In the genomic region with DNA sequence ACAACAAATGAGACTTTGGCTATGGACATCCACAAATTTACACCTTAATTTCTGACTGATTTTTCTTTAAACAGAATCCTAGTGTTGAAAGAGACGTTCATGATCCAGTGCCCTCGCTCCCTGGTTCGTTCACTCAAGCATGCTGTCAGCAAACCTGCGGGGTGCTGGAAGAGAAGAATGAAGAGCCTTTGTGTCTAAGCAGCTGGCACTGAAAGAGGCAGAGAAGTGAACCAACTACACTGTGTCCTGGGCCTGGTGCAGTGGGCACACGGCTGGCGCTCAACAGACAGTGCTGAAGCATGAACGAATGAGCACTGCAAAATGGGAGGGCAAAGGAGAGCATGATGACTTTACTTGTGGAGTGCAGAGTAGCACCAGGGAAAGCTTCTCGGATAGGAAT, we compare ENCODE assay signal across 14 cellular contexts. TPM values are rescaled to one million over a fixed set of nuclear protein-coding genes. Genes with fewer than 3 reads are reported as not detected.
DNase-seq lines count a peak whose midpoint lies in the region; ATAC-seq and TF ChIP-seq lines count a peak whose summit lies in the region.
"Had no signal": no experiment of that assay in that cellular context is flagged by ENCODE, and none has a peak within 500 bp of the region (broad histone marks: within the 10 kb centered on the region; RNA-seq: fewer than 3 reads in every experiment).

No MANE protein-coding gene starts in this region.

- intact Hi-C loops in thyroid gland (cut with DNase I) = no loop called here
- intact Hi-C loops in right cardiac atrium (cut with DNase I) = no loop called here
- intact Hi-C loops in mammary epithelial cell (cut with micrococcal nuclease) = no loop called here

- H3K4me3 Mint-ChIP-seq in brain = peak overlapping the region in 1 of 5 experiments; percentile 49
- H3K4me3 Mint-ChIP-seq: CD4-positive, CD25-positive, alpha-beta regulatory T cell; H9 had no signal

- TF ChIP-seq CTCF in brain (conservative IDR thresholded peaks at IDR 0.05) = no peak
- TF ChIP-seq CTCF in thyroid gland (IDR thresholded peaks at IDR 0.05) = no peak
- TF ChIP-seq CTCF in mammary epithelial cell (conservative IDR thresholded peaks at IDR 0.05 in 1 of 2, IDR thresholded peaks at IDR 0.05 in 1 of 2; ENCODE audit: extremely low read depth in 1 of 2, insufficient read depth in 1 of 2, low read depth in 1 of 2, low read length in 2 of 2) = no peak

- DNase-seq in G401 (ENCODE audit: low spot score) (peak; percentile 28), left kidney (ENCODE audit: low read depth, low spot score) (peak; percentile 43), thyroid gland (peak; percentile 12 to 46), HT-29 (ENCODE audit: low spot score) (no peak), right cardiac atrium (no peak), mammary epithelial cell (no peak)
- DNase-seq: CD4-positive, CD25-positive, alpha-beta regulatory T cell; DMS53; H9 had no signal

- H3K27me3 ChIP-seq in thyroid gland (no peaks in the 10 kb centered on the region), right cardiac atrium (ENCODE audit: control insufficient read depth, insufficient read depth) (no peaks in the 10 kb centered on the region), mammary epithelial cell (ENCODE audit: insufficient read depth, low read length) (no peaks in the 10 kb centered on the region)

- H3K36me3 ChIP-seq in thyroid gland (no peaks in the 10 kb centered on the region), mammary epithelial cell (ENCODE audit: insufficient read depth, low read length) (peaks cover 7% of the 10 kb centered on the region)

- no peaks in the 10 kb centered on the region for H3K4me1 ChIP-seq in thyroid gland
- no peaks in the 10 kb centered on the region for H3K4me1 ChIP-seq in right cardiac atrium (ENCODE audit: control insufficient read depth, insufficient read depth, low read length)
- no peaks in the 10 kb centered on the region for H3K4me1 ChIP-seq in mammary epithelial cell (ENCODE audit: insufficient read depth, low read length)
- H3K4me1 ChIP-seq: A549 had no signal

- H3K4me2 ChIP-seq in mammary epithelial cell (ENCODE audit: insufficient read depth, low read depth, low read length) = no peak overlapping the region
- H3K4me2 ChIP-seq: A549 had no signal

- no peaks in the 10 kb centered on the region for H3K27me3 Mint-ChIP-seq in brain

- dilution Hi-C loops in mammary epithelial cell (cut with HindIII; ENCODE audit: low sequenced_read_pairs) = no loop called here

- H2AFZ ChIP-seq in mammary epithelial cell (ENCODE audit: low read depth, low read length) = no peak overlapping the region

- CTCF ChIA-PET in mammary epithelial cell (lab: Charles Lee; ENCODE audit: low non-redundant PET) = no interaction called here

- WGBS in thyroid gland, 2 donors = 68 to 82% methylated on average over 8 of the region's 8 CpGs
- 90% methylated on average over 8 of the region's 8 CpGs for WGBS in right cardiac atrium
- WGBS in mammary epithelial cell (ENCODE audit: low coverage, missing lambda C conversion rate) = 97% methylated on average over 8 of the region's 8 CpGs

- peaks cover 21% of the 10 kb centered on the region for H3K36me3 Mint-ChIP-seq in brain

- BruUV-seq in mammary epithelial cell (replicated peaks; lab: Mats Ljungman, UMichigan) = no TSS peak

- H3K79me2 ChIP-seq in mammary epithelial cell (ENCODE audit: insufficient read depth, low read length) = no peaks in the 10 kb centered on the region

- H3K27ac ChIP-seq in thyroid gland (no peak overlapping the region), right cardiac atrium (ENCODE audit: low read length) (no peak overlapping the region), mammary epithelial cell (ENCODE audit: insufficient read depth, low read depth, low read length) (no peak overlapping the region)
- H3K27ac ChIP-seq: A549 had no signal

- in situ Hi-C loops in G401 (cut with HindIII; ENCODE audit: low sequenced_read_pairs) = no loop called here
- in situ Hi-C loops in mammary epithelial cell (cut with MboI; ENCODE audit: low sequenced_read_pairs in 2 of 2) = no loop called here

- H3K9me3 Mint-ChIP-seq in brain = no peaks in the 10 kb centered on the region
- H3K9me3 Mint-ChIP-seq: CD4-positive, CD25-positive, alpha-beta regulatory T cell; H9 had no signal

- H3K4me1 Mint-ChIP-seq in brain = peaks cover 4% of the 10 kb centered on the region

- H3K9me3 ChIP-seq in thyroid gland (no peaks in the 10 kb centered on the region), right cardiac atrium (ENCODE audit: control insufficient read depth, low read length) (no peaks in the 10 kb centered on the region), mammary epithelial cell (replicated peaks; ENCODE audit: insufficient read depth, low read length) (no peaks in the 10 kb centered on the region)
- H3K9me3 ChIP-seq: A549 had no signal

- no peak overlapping the region for H3K9ac ChIP-seq in mammary epithelial cell (ENCODE audit: insufficient read depth, low read length)

- no peak for ATAC-seq in right cardiac atrium
- ATAC-seq: A549, GM12878, HepG2 had no signal

- H3K4me3 ChIP-seq in thyroid gland (replicated peaks in 1 of 3) = no peak overlapping the region
- H3K4me3 ChIP-seq in right cardiac atrium (ENCODE audit: low read length) = no peak overlapping the region
- no peak overlapping the region for H3K4me3 ChIP-seq in mammary epithelial cell (replicated peaks in 1 of 3; ENCODE audit: insufficient read depth in 1 of 3, low read depth in 2 of 3, low read length in 3 of 3)
- H3K4me3 ChIP-seq: A549, GM12878 had no signal

- no peak for TF ChIP-seq POLR2A in thyroid gland (IDR thresholded peaks at IDR 0.05)

- H3K27ac Mint-ChIP-seq in brain = peak overlapping the region; percentile 14 to 71 (median 43)
- H3K27ac Mint-ChIP-seq: CD4-positive, CD25-positive, alpha-beta regulatory T cell; H9 had no signal

- H4K20me1 ChIP-seq in mammary epithelial cell (ENCODE audit: insufficient read depth, low read length) = no peaks in the 10 kb centered on the region

RNA-seq across cellular contexts. Expression of a gene that starts 46.8 kb away (rescaled TPM):
- 27.2 and 37.4 TPM in 2 replicates for total RNA-seq in G401 (2014; rRNA removed; shearing (Covaris generic))
- polyA plus RNA-seq in brain (ENCODE audit: insufficient read depth, low read depth, low replicate concordance) = 7.8 TPM
- total RNA-seq in thyroid gland = 10 to 100 TPM; 17.1 to 27.9 (median 24.1) TPM
- total RNA-seq in HT-29 (2014; rRNA removed; shearing (Covaris generic)) = 33.1 and 48.6 TPM in 2 replicates
- total RNA-seq in right cardiac atrium = 100 to 1,000 TPM in 3 of 4 donors, 10 to 100 TPM in 1; 70.2 to 298 (median 139) TPM
- polyA plus RNA-seq in right cardiac atrium = 254 TPM
- 10 to 100 TPM; 24.2 to 32.2 TPM for total RNA-seq in mammary epithelial cell
- 27.0 TPM for polyA plus RNA-seq in mammary epithelial cell
- polyA minus RNA-seq in mammary epithelial cell = 4.1 TPM

RNA-seq across cellular contexts. Expression of a gene that starts 54.9 kb away (rescaled TPM):
- not detected in 2 replicates for total RNA-seq in G401 (2014; rRNA removed; shearing (Covaris generic))
- polyA plus RNA-seq in brain (ENCODE audit: insufficient read depth, low read depth, low replicate concordance) (not detected), right cardiac atrium (1.2 TPM), mammary epithelial cell (not detected)
- total RNA-seq in thyroid gland (not detected), right cardiac atrium (under 1 TPM in 1 of 4 donors, not detected in 3; 0.34 TPM), mammary epithelial cell (not detected)
- total RNA-seq in HT-29 (2014; rRNA removed; shearing (Covaris generic)) = not detected in 2 replicates
- polyA minus RNA-seq in mammary epithelial cell = not detected
- total RNA-seq: CD4-positive, CD25-positive, alpha-beta regulatory T cell; GM12878; H9; HepG2 had no signal
- polyA plus RNA-seq: A549; BJ; CD4-positive, CD25-positive, alpha-beta regulatory T cell; HepG2 had no signal

Comparison
In these comparisons a context has a peak if more than half of its experiments do, and no peak if none do; other contexts are left out.
1. DNase-seq: peak in G401 (single experiment), left kidney (single experiment) and thyroid gland (2 of 2); none in HT-29 (single experiment), right cardiac atrium (0 of 3) and mammary epithelial cell (single experiment).